Comparison of ENCODE assay signal across 8 cellular contexts in genomic region chr5:44536650-44537260, GRCh38.
DNase-seq lines count a peak whose midpoint lies in the region; ATAC-seq and TF ChIP-seq lines count a peak whose summit lies in the region.

No MANE protein-coding gene starts in this region.

- H3K4me1 ChIP-seq in PC-3 (ENCODE audit: insufficient read depth, low read length) (no peaks in the 10 kb centered on the region), prostate gland (replicated peaks) (no peaks in the 10 kb centered on the region)

- H3K27ac ChIP-seq in PC-3 (ENCODE audit: low read length): no peak overlapping the region
- H3K27ac ChIP-seq in prostate gland: no peak overlapping the region

- POLR2A ChIA-PET in HEK293T (lab: Yijun Ruan, JAX): no interaction called here
- POLR2A ChIA-PET in PC-3 (lab: Charles Lee; ENCODE audit: unreplicated experiment): no interaction called here
- POLR2A ChIA-PET in naive thymus-derived CD8-positive, alpha-beta T cell (lab: Charles Lee): no interaction called here

- 63% methylated on average over 3 of the region's 3 CpGs for WGBS in prostate gland

- BruUV-seq in PC-3 (replicated peaks; lab: Mats Ljungman, UMichigan): no TSS peak

- H3K4me3 ChIP-seq in PC-3 (ENCODE audit: low read length) (no peak overlapping the region), prostate gland (no peak overlapping the region)

- no peaks in the 10 kb centered on the region for H3K9me2 ChIP-seq in PC-3 (replicated peaks; ENCODE audit: low read length)

- H3F3A ChIP-seq in PC-3 (ENCODE audit: low read length, unreplicated experiment): no peaks in the 10 kb centered on the region

- TF ChIP-seq CTCF in PC-3 (conservative IDR thresholded peaks at IDR 0.05; ENCODE audit: low read depth, low read length) (peak; percentile 95), prostate gland (IDR thresholded peaks at IDR 0.05) (peak in 3 of 4 experiments; percentile 21 to 53 (median 28))

- no peak overlapping the region for H3K27ac Mint-ChIP-seq in naive thymus-derived CD8-positive, alpha-beta T cell

- peaks cover 0 to 9% (median 1%) of the 10 kb centered on the region in 9 donors for H3K9me3 Mint-ChIP-seq in naive thymus-derived CD8-positive, alpha-beta T cell

- H3K9ac ChIP-seq in PC-3 (ENCODE audit: low read length): no peak overlapping the region

- TF ChIP-seq POLR2A in prostate gland (IDR thresholded peaks at IDR 0.05): no peak

- intact Hi-C loops in PC-3 (cut with micrococcal nuclease): loop anchor here (1.0 kb wide), 2 partner anchors 204 to 238 kb away; no protein-coding TSS in a partner anchor
- intact Hi-C loops in prostate gland (cut with DNase I): loop anchor here (5.0 kb wide), 1 partner anchor 236 kb away; no protein-coding TSS in a partner anchor

- no peaks in the 10 kb centered on the region for H3K9me3 ChIP-seq in PC-3 (ENCODE audit: low read length)
- H3K9me3 ChIP-seq in prostate gland: no peaks in the 10 kb centered on the region

- ATAC-seq in PC-3: peak; percentile 46; the same call in 1 of the 2 replicates
- no peak for ATAC-seq in naive thymus-derived CD8-positive, alpha-beta T cell

- no peaks in the 10 kb centered on the region for H4K20me1 ChIP-seq in PC-3 (ENCODE audit: low read length)

- no peaks in the 10 kb centered on the region for H3K27me3 Mint-ChIP-seq in naive thymus-derived CD8-positive, alpha-beta T cell

- CTCF ChIA-PET in HEK293T (lab: Yijun Ruan, JAX) (no interaction called here), PC-3 (lab: Charles Lee) (no interaction called here)

- no peaks in the 10 kb centered on the region for H3K4me1 Mint-ChIP-seq in naive thymus-derived CD8-positive, alpha-beta T cell

- no peaks in the 10 kb centered on the region for H3K36me3 Mint-ChIP-seq in naive thymus-derived CD8-positive, alpha-beta T cell

- DNase-seq in NCI-H2081 (lab: John Stamatoyannopoulos, UW) (peak; percentile 16 to 48), NCI-H2081 treated with DMSO at 0.1 percent for 48 hours (lab: John Stamatoyannopoulos, UW) (no peak), HEK293T (ENCODE audit: extremely low spot score) (peak; percentile 10), PC-3 (peak; percentile 78), fibroblast of gingiva (ENCODE audit: low read depth) (peak; percentile 34), prostate gland (ENCODE audit: low spot score) (no peak), KG1 (lab: John Stamatoyannopoulos, UW) (no peak)
- DNase-seq in naive thymus-derived CD8-positive, alpha-beta T cell: no peak

- H3K27me3 ChIP-seq in PC-3 (ENCODE audit: low read length) (peaks cover 31% of the 10 kb centered on the region), prostate gland (replicated peaks; ENCODE audit: insufficient read depth) (no peaks in the 10 kb centered on the region)

- H2AFZ ChIP-seq in PC-3 (ENCODE audit: low read length): 0 out of 2 replicates have a peak overlapping the region, but pooled peaks have one; percentile 10

- H3K36me3 ChIP-seq in PC-3 (ENCODE audit: low read depth, low read length): no peaks in the 10 kb centered on the region
- no peaks in the 10 kb centered on the region for H3K36me3 ChIP-seq in prostate gland

- H3K79me2 ChIP-seq in PC-3 (ENCODE audit: low read length): no peaks in the 10 kb centered on the region

- no peak overlapping the region for H3K4me3 Mint-ChIP-seq in naive thymus-derived CD8-positive, alpha-beta T cell

- H3K4me2 ChIP-seq in PC-3 (ENCODE audit: low read length): no peak overlapping the region

TF ChIP-seq in HEK293T, 16 proteins besides CTCF, POLR2A, EP300 and RAD21:
- TF ChIP-seq, protein P1, sequence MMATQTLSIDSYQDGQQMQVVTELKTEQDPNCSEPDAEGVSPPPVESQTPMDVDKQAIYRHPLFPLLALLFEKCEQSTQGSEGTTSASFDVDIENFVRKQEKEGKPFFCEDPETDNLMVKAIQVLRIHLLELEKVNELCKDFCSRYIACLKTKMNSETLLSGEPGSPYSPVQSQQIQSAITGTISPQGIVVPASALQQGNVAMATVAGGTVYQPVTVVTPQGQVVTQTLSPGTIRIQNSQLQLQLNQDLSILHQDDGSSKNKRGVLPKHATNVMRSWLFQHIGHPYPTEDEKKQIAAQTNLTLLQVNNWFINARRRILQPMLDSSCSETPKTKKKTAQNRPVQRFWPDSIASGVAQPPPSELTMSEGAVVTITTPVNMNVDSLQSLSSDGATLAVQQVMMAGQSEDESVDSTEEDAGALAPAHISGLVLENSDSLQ (IDR thresholded peaks at IDR 0.05): no peak
- no peak for TF ChIP-seq ELF4 (IDR thresholded peaks at IDR 0.05)
- no peak for TF ChIP-seq SP1 (IDR thresholded peaks at IDR 0.05)
- no peak for TF ChIP-seq BHLHE40 (IDR thresholded peaks at IDR 0.05; ENCODE audit: borderline replicate concordance)
- no peak for TF ChIP-seq NFRKB (IDR thresholded peaks at IDR 0.05)
- TF ChIP-seq FOXM1 (IDR thresholded peaks at IDR 0.05; ENCODE audit: borderline replicate concordance): no peak
- no peak for TF ChIP-seq ZNF384 (IDR thresholded peaks at IDR 0.05)

Comparison
In these comparisons a context has a peak if more than half of its experiments do, and no peak if none do; other contexts are left out.
1. DNase-seq: peak in NCI-H2081 (2 of 2), HEK293T (single experiment), PC-3 (single experiment) and fibroblast of gingiva (single experiment); none in NCI-H2081 treated with DMSO at 0.1 percent for 48 hours (single experiment), prostate gland (single experiment), naive thymus-derived CD8-positive, alpha-beta T cell (0 of 10) and KG1 (single experiment).